Comparison of ENCODE assay signal across 22 cellular contexts in genomic region chr7:149104749-149105148, GRCh38.
"Had no signal": no experiment of that assay in that cellular context is flagged by ENCODE, and none has a peak within 500 bp of the region (broad histone marks: within the 10 kb centered on the region; RNA-seq: fewer than 3 reads in every experiment).

No MANE protein-coding gene starts in this region.

- H3K27ac ChIP-seq: epithelial cell of prostate, esophagus muscularis mucosa, gastroesophageal sphincter, hepatocyte, neutrophil, psoas muscle, right lobe of liver, testis, tibial nerve had no signal

- H3K27me3 ChIP-seq: esophagus muscularis mucosa, gastroesophageal sphincter, hepatocyte, neutrophil, right lobe of liver, testis, tibial nerve had no signal

- H3K9me3 Mint-ChIP-seq: dendritic cell treated with granulocyte-macrophage colony-stimulating factor and Interleukin-4, amounts not matched to agents 40 ng/mL and 50 ng/mL, for 4 days; effector memory CD8-positive, alpha-beta T cell; naive B cell; nephron; stimulated activated naive B cell treated with anti-CD40 and anti-IgM and Interleukin-4, amounts not matched to agents 10 μg/mL and 1 μg/mL and 100 μg/mL, for 72 hours; stimulated activated naive CD8-positive, alpha-beta T cell treated with anti-CD3 and anti-CD28 coated beads, Interleukin-15, amount 100 ng/mL, for 72 hours had no signal

- H3K36me3 ChIP-seq: neutrophil, right lobe of liver had no signal

- H2AFZ ChIP-seq: hepatocyte had no signal

- H3K4me1 ChIP-seq: esophagus muscularis mucosa, gastroesophageal sphincter, psoas muscle, right lobe of liver, testis, tibial nerve had no signal

- H3K4me3 Mint-ChIP-seq: dendritic cell treated with granulocyte-macrophage colony-stimulating factor and Interleukin-4, amounts not matched to agents 40 ng/mL and 50 ng/mL, for 4 days; effector memory CD8-positive, alpha-beta T cell; naive B cell; nephron; stimulated activated naive B cell treated with anti-CD40 and anti-IgM and Interleukin-4, amounts not matched to agents 10 μg/mL and 1 μg/mL and 100 μg/mL, for 72 hours; stimulated activated naive CD8-positive, alpha-beta T cell treated with anti-CD3 and anti-CD28 coated beads, Interleukin-15, amount 100 ng/mL, for 72 hours had no signal

- H3K4me1 Mint-ChIP-seq: stimulated activated naive B cell treated with anti-CD40 and anti-IgM and Interleukin-4, amounts not matched to agents 10 μg/mL and 1 μg/mL and 100 μg/mL, for 72 hours; stimulated activated naive CD8-positive, alpha-beta T cell treated with anti-CD3 and anti-CD28 coated beads, Interleukin-15, amount 100 ng/mL, for 72 hours had no signal

- ATAC-seq: effector memory CD8-positive, alpha-beta T cell; gastroesophageal sphincter; psoas muscle; right lobe of liver; stimulated activated naive B cell treated with anti-CD40 and anti-IgM and Interleukin-4, amounts not matched to agents 10 μg/mL and 1 μg/mL and 100 μg/mL, for 72 hours; stimulated activated naive CD8-positive, alpha-beta T cell treated with anti-CD3 and anti-CD28 coated beads, Interleukin-15, amount 100 ng/mL, for 72 hours had no signal

- H3K9me3 ChIP-seq: esophagus muscularis mucosa, gastroesophageal sphincter, neutrophil, psoas muscle, right lobe of liver, testis, tibial nerve had no signal

- DNase-seq: effector memory CD8-positive, alpha-beta T cell; glutamatergic neuron; kidney glomerular epithelial cell; mesendoderm; naive B cell; psoas muscle; retina; right lobe of liver; stimulated activated CD4-positive, alpha-beta T cell treated with anti-CD3 and anti-CD28 coated beads, Interleukin-15, amount 100 ng/mL, for 24 hours; stimulated activated CD4-positive, alpha-beta T cell treated with anti-CD3 and anti-CD28 coated beads, Interleukin-1b, Interleukin-23, amount 100 ng/mL, for 48 hours; stimulated activated CD4-positive, alpha-beta T cell treated with anti-CD3 and anti-CD28 coated beads, Interleukin-4, amount 100 ng/mL, for 4 hours; stimulated activated naive B cell treated with anti-CD40 and anti-IgM and Interleukin-4, amounts not matched to agents 10 μg/mL and 1 μg/mL and 100 μg/mL, for 72 hours; stimulated activated naive CD8-positive, alpha-beta T cell treated with anti-CD3 and anti-CD28 coated beads, Interleukin-15, amount 100 ng/mL, for 72 hours; testis had no signal

- H3K27me3 Mint-ChIP-seq: dendritic cell treated with granulocyte-macrophage colony-stimulating factor and Interleukin-4, amounts not matched to agents 40 ng/mL and 50 ng/mL, for 4 days; effector memory CD8-positive, alpha-beta T cell; naive B cell; stimulated activated naive B cell treated with anti-CD40 and anti-IgM and Interleukin-4, amounts not matched to agents 10 μg/mL and 1 μg/mL and 100 μg/mL, for 72 hours; stimulated activated naive CD8-positive, alpha-beta T cell treated with anti-CD3 and anti-CD28 coated beads, Interleukin-15, amount 100 ng/mL, for 72 hours had no signal

- H3K4me3 ChIP-seq: esophagus muscularis mucosa, gastroesophageal sphincter, hepatocyte, psoas muscle, right lobe of liver, tibial nerve had no signal

- H3K4me2 ChIP-seq: hepatocyte had no signal

- H3K27ac Mint-ChIP-seq: dendritic cell treated with granulocyte-macrophage colony-stimulating factor and Interleukin-4, amounts not matched to agents 40 ng/mL and 50 ng/mL, for 4 days; effector memory CD8-positive, alpha-beta T cell; nephron; stimulated activated naive B cell treated with anti-CD40 and anti-IgM and Interleukin-4, amounts not matched to agents 10 μg/mL and 1 μg/mL and 100 μg/mL, for 72 hours; stimulated activated naive CD8-positive, alpha-beta T cell treated with anti-CD3 and anti-CD28 coated beads, Interleukin-15, amount 100 ng/mL, for 72 hours had no signal
